Comparison of ENCODE assay signal across 25 cellular contexts in the genomic region with DNA sequence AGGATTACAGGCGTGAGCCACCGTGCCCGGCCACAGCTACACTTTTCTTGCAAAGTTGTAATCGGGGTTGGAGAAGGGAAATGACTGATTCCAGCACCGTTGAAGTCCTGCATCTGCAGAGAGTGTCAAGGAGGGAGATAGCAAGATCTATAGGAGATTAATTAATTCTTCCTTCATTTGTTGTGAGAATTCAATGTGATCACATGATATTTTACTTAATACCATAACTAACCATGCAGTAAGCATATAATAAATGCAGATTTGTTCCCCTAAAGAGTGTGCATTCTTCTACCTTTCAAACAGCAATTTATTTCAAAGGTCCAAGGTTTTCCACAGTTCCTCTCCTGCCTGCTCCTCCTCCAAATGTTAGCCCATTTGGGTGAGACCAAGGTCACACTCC.
"Had no signal": no experiment of that assay in that cellular context is flagged by ENCODE, and none has a peak within 500 bp of the region (broad histone marks: within the 10 kb centered on the region; RNA-seq: fewer than 3 reads in every experiment).

No MANE protein-coding gene starts in this region.

- ATAC-seq: naive thymus-derived CD4-positive, alpha-beta T cell; natural killer cell; psoas muscle; right cardiac atrium; sciatic nerve; stimulated activated effector memory CD8-positive, alpha-beta T cell treated with anti-CD3 and anti-CD28 coated beads, Interleukin-12 subunit alpha, Interleukin-12 subunit beta, amount 100 ng/mL, for 72 hours; stimulated activated naive B cell treated with anti-CD40 and anti-IgM and Interleukin-4, amounts not matched to agents 10 μg/mL and 1 μg/mL and 100 μg/mL, for 72 hours; upper lobe of right lung had no signal

- H3K27ac ChIP-seq: neural progenitor cell, ovary, parathyroid adenoma, psoas muscle, skin epidermis, stomach, suprapubic skin, testis, tibial artery, transverse colon, upper lobe of right lung, uterus had no signal

- DNase-seq: naive thymus-derived CD4-positive, alpha-beta T cell; natural killer cell; occipital lobe; ovary; posterior cingulate gyrus; psoas muscle; right cardiac atrium; stimulated activated CD4-positive, alpha-beta T cell treated with anti-CD3 and anti-CD28 coated beads, Interleukin-15, amount 100 ng/mL, for 24 hours; stimulated activated CD4-positive, alpha-beta T cell treated with anti-CD3 and anti-CD28 coated beads, Interleukin-2, amount 100 ng/mL, for 24 hours; stimulated activated CD4-positive, alpha-beta T cell treated with anti-CD3 and anti-CD28 coated beads, Interleukin-2, amount 100 ng/mL, for 48 hours; stimulated activated CD4-positive, alpha-beta T cell treated with anti-CD3 and anti-CD28 coated beads, Interleukin-4, amount 100 ng/mL, for 24 hours; stimulated activated naive B cell treated with anti-CD40 and anti-IgM and Interleukin-4, amounts not matched to agents 10 μg/mL and 1 μg/mL and 100 μg/mL, for 72 hours; stimulated activated naive CD4-positive, alpha-beta T cell treated with Interleukin-2 at 50 U/mL for 16 hours; stomach; testis; tibial artery; transverse colon; upper lobe of right lung; uterus had no signal

- H3K4me1 ChIP-seq: neural progenitor cell, parathyroid adenoma, psoas muscle, stomach, suprapubic skin, testis, tibial artery, upper lobe of right lung, uterus had no signal

- H2AFZ ChIP-seq: neural progenitor cell, parathyroid adenoma had no signal

- H3K36me3 ChIP-seq: neural progenitor cell, ovary, stomach, suprapubic skin, tibial artery, transverse colon, upper lobe of right lung, uterus had no signal

- H3K4me3 ChIP-seq: neural progenitor cell, ovary, psoas muscle, skin epidermis, stomach, suprapubic skin, testis, tibial artery, transverse colon, upper lobe of right lung, uterus had no signal

- H3K4me2 ChIP-seq: neural progenitor cell had no signal

- H3K9me3 ChIP-seq: ovary, psoas muscle, stomach, suprapubic skin, testis, tibial artery, transverse colon, upper lobe of right lung, uterus had no signal

- H3K79me2 ChIP-seq: parathyroid adenoma had no signal

- H3K9ac ChIP-seq: neural progenitor cell, parathyroid adenoma had no signal

- H3K27me3 ChIP-seq: neural progenitor cell, ovary, stomach, suprapubic skin, testis, tibial artery, transverse colon, upper lobe of right lung, uterus had no signal
